Comparison of ENCODE assay signal across 9 cellular contexts in genomic region chr7:17706734-17707133, GRCh38.
A peak's percentile ranks its signal among the peaks of the same experiment; 100 is the strongest.
DNase-seq lines count a peak whose midpoint lies in the region; ATAC-seq and TF ChIP-seq lines count a peak whose summit lies in the region.
"Had no signal": no experiment of that assay in that cellular context is flagged by ENCODE, and none has a peak within 500 bp of the region (broad histone marks: within the 10 kb centered on the region; RNA-seq: fewer than 3 reads in every experiment).

No MANE protein-coding gene starts in this region.

- peak; percentile 55 for DNase-seq in activated CD4-positive, alpha-beta T cell treated with anti-CD3 and anti-CD28 coated beads for 36 hours
- no peak for DNase-seq in activated CD4-positive, alpha-beta T cell treated with anti-CD3 and anti-CD28 coated beads for 1 hour
- no peak for DNase-seq in RWPE2 (ENCODE audit: low spot score)
- DNase-seq in central memory CD4-positive, alpha-beta T cell = peak; percentile 16
- DNase-seq in left colon = peak in 1 of 2 donors; percentile 6
- peak; percentile 55 for DNase-seq in stromal cell of bone marrow (ENCODE audit: low read depth)

- H3K4me1 Mint-ChIP-seq in activated CD4-positive, alpha-beta T cell treated with anti-CD3 and anti-CD28 coated beads for 36 hours = no peaks in the 10 kb centered on the region

- no peaks in the 10 kb centered on the region for H3K36me3 Mint-ChIP-seq in activated CD4-positive, alpha-beta T cell treated with anti-CD3 and anti-CD28 coated beads for 36 hours (ENCODE audit: low read depth)

- H3K27me3 ChIP-seq in Loucy (ENCODE audit: insufficient read depth, low read length, poor library complexity, severe bottlenecking) = no peaks in the 10 kb centered on the region
- H3K27me3 ChIP-seq in RWPE2 (ENCODE audit: insufficient read depth, poor library complexity, severe bottlenecking) = no peaks in the 10 kb centered on the region

- H3K9ac ChIP-seq in Loucy (ENCODE audit: low read depth, low read length, poor library complexity, severe bottlenecking) = no peak overlapping the region

- POLR2A ChIA-PET in activated CD4-positive, alpha-beta T cell treated with anti-CD3 and anti-CD28 coated beads for 36 hours (lab: Charles Lee) = no interaction called here

- peak; percentile 71 for ATAC-seq in activated CD4-positive, alpha-beta T cell treated with anti-CD3 and anti-CD28 coated beads for 36 hours
- ATAC-seq in GM21825 (IDR thresholded peaks at IDR 0.05; ENCODE audit: unreplicated experiment) (peak; percentile 74), RWPE2 (ENCODE audit: low read depth) (peak; percentile 84), left colon (peak; percentile 50)

- no peaks in the 10 kb centered on the region for H3K9me2 ChIP-seq in Loucy (replicated peaks; ENCODE audit: low read depth, low read length)

- no peaks in the 10 kb centered on the region for H3K4me1 ChIP-seq in Loucy (ENCODE audit: insufficient read depth, low read length, poor library complexity, severe bottlenecking)
- no peaks in the 10 kb centered on the region for H3K4me1 ChIP-seq in RWPE2 (ENCODE audit: insufficient read depth, poor library complexity, severe bottlenecking)

- H3K79me2 ChIP-seq in Loucy (ENCODE audit: insufficient read depth, low read length) = no peaks in the 10 kb centered on the region

- no peak overlapping the region for H3K27ac ChIP-seq in RWPE2 (ENCODE audit: poor library complexity, severe bottlenecking)

- H3F3A ChIP-seq in Loucy (ENCODE audit: low read depth) = no peaks in the 10 kb centered on the region

- H3K27me3 Mint-ChIP-seq in activated CD4-positive, alpha-beta T cell treated with anti-CD3 and anti-CD28 coated beads for 36 hours = peaks cover under 1% of the 10 kb centered on the region
- H3K27me3 Mint-ChIP-seq: dendritic cell treated with granulocyte-macrophage colony-stimulating factor and Interleukin-4, amounts not matched to agents 40 ng/mL and 50 ng/mL, for 4 days had no signal

- peak overlapping the region; percentile 5 for H3K4me2 ChIP-seq in Loucy (ENCODE audit: low read depth, low read length, poor library complexity, severe bottlenecking)

- H4K20me1 ChIP-seq in Loucy (ENCODE audit: insufficient read depth, low read length, poor library complexity, severe bottlenecking) = no peaks in the 10 kb centered on the region

- 0 out of 2 replicates have a peak overlapping the region, but pooled peaks have one; percentile 21 for H2AFZ ChIP-seq in Loucy (ENCODE audit: low read length)

- CTCF ChIA-PET in activated CD4-positive, alpha-beta T cell treated with anti-CD3 and anti-CD28 coated beads for 36 hours (lab: Charles Lee) = interaction anchor here (0.6 to 1.1 kb wide), 6 partner anchors 8 to 615 kb away, joined by 3 to 4 read pairs (median 4); no protein-coding TSS in a partner anchor

- TF ChIP-seq CTCF in Loucy (conservative IDR thresholded peaks at IDR 0.05; ENCODE audit: low read length) (peak; percentile 85), RWPE2 (IDR thresholded peaks at IDR 0.05; ENCODE audit: poor library complexity, severe bottlenecking) (peak; percentile 83)

- no peaks in the 10 kb centered on the region for H3K9me3 Mint-ChIP-seq in activated CD4-positive, alpha-beta T cell treated with anti-CD3 and anti-CD28 coated beads for 36 hours (ENCODE audit: low read depth)
- H3K9me3 Mint-ChIP-seq: dendritic cell treated with granulocyte-macrophage colony-stimulating factor and Interleukin-4, amounts not matched to agents 40 ng/mL and 50 ng/mL, for 4 days had no signal

- no peak overlapping the region for H3K4me3 Mint-ChIP-seq in activated CD4-positive, alpha-beta T cell treated with anti-CD3 and anti-CD28 coated beads for 36 hours
- H3K4me3 Mint-ChIP-seq: dendritic cell treated with granulocyte-macrophage colony-stimulating factor and Interleukin-4, amounts not matched to agents 40 ng/mL and 50 ng/mL, for 4 days had no signal

- no peaks in the 10 kb centered on the region for H3K9me3 ChIP-seq in Loucy (ENCODE audit: insufficient read depth, low read depth, low read length)
- H3K9me3 ChIP-seq in RWPE2 (ENCODE audit: severe bottlenecking) = no peaks in the 10 kb centered on the region

- H3K36me3 ChIP-seq in Loucy (ENCODE audit: insufficient read depth, low read length) (no peaks in the 10 kb centered on the region), RWPE2 (ENCODE audit: low read depth) (no peaks in the 10 kb centered on the region)

- no peak overlapping the region for H3K27ac Mint-ChIP-seq in activated CD4-positive, alpha-beta T cell treated with anti-CD3 and anti-CD28 coated beads for 36 hours
- H3K27ac Mint-ChIP-seq: dendritic cell treated with granulocyte-macrophage colony-stimulating factor and Interleukin-4, amounts not matched to agents 40 ng/mL and 50 ng/mL, for 4 days had no signal

- H3K4me3 ChIP-seq in Loucy (ENCODE audit: low read length, poor library complexity, severe bottlenecking) (no peak overlapping the region), RWPE2 (ENCODE audit: severe bottlenecking) (no peak overlapping the region)

- intact Hi-C loops in activated CD4-positive, alpha-beta T cell treated with anti-CD3 and anti-CD28 coated beads for 36 hours (cut with DNase I, micrococcal nuclease) = loop anchor here (2.0 to 10.0 kb wide), 5 partner anchors 286 to 641 kb away; no protein-coding TSS in a partner anchor
- intact Hi-C loops in left colon (cut with DNase I, micrococcal nuclease) = no loop called here

Comparison
In these comparisons a context has a peak if more than half of its experiments do, and no peak if none do; other contexts are left out.
1. DNase-seq: peak in activated CD4-positive, alpha-beta T cell treated with anti-CD3 and anti-CD28 coated beads for 36 hours (single experiment), central memory CD4-positive, alpha-beta T cell (single experiment) and stromal cell of bone marrow (single experiment); none in activated CD4-positive, alpha-beta T cell treated with anti-CD3 and anti-CD28 coated beads for 1 hour (single experiment) and RWPE2 (single experiment).
2. intact Hi-C loops: an anchor here in activated CD4-positive, alpha-beta T cell treated with anti-CD3 and anti-CD28 coated beads for 36 hours (2.0 to 10.0 kb wide); none called in left colon.
3. Peak in every context shown above with its lines, with median percentiles within 50 percentile points of each other: ATAC-seq.